ENCODE assay signal across 17 cellular contexts in the genomic region with DNA sequence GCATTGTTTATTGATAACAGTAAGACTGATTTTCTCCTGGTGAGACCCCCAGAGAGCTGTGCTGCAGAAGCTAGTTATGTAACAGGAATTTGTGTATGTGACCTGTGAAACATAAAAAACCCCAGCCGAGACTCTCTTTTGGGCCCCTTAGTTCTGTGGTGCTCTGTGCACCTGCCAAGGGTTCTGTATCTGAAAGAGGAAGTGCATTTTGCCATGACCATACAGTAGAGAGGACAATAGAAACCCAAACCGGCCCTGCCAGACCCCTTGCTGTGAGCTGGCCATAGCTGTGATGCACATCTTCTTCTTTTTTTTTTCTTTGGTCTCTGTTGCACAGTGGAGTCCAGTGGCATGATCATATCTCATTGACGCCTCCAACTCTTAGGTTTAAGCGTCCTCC. TPM values are rescaled to one million over a fixed set of nuclear protein-coding genes. Genes with fewer than 3 reads are reported as not detected.
"Had no signal": no experiment of that assay in that cellular context is flagged by ENCODE, and none has a peak within 500 bp of the region (broad histone marks: within the 10 kb centered on the region; RNA-seq: fewer than 3 reads in every experiment).

No MANE protein-coding gene starts in this region.

- H3K9me3 Mint-ChIP-seq: activated naive CD4-positive, alpha-beta T cell treated with anti-CD3 and anti-CD28 coated beads, Interleukin-2, amount 50 U/mL, for 24 hours had no signal

- H3K27ac ChIP-seq: lower lobe of right lung, parathyroid adenoma had no signal

- H3K79me2 ChIP-seq: parathyroid adenoma had no signal

- H3K9ac ChIP-seq: parathyroid adenoma had no signal

- H3K4me1 ChIP-seq: lower lobe of right lung, parathyroid adenoma had no signal

- FAIRE-seq: urothelium cell line had no signal

- H3K27ac Mint-ChIP-seq: activated naive CD4-positive, alpha-beta T cell treated with anti-CD3 and anti-CD28 coated beads, Interleukin-2, amount 50 U/mL, for 24 hours; endodermal cell had no signal

- H3K4me1 Mint-ChIP-seq: endodermal cell had no signal

- H3K9me3 ChIP-seq: lower lobe of right lung had no signal

- H3K4me3 ChIP-seq: lower lobe of right lung had no signal

- H3K4me3 Mint-ChIP-seq: activated naive CD4-positive, alpha-beta T cell treated with anti-CD3 and anti-CD28 coated beads, Interleukin-2, amount 50 U/mL, for 24 hours; endodermal cell had no signal

- ATAC-seq: lower lobe of right lung had no signal

- H3K27me3 Mint-ChIP-seq: activated naive CD4-positive, alpha-beta T cell treated with anti-CD3 and anti-CD28 coated beads, Interleukin-2, amount 50 U/mL, for 24 hours had no signal

- H3K36me3 ChIP-seq: lower lobe of right lung had no signal

- H2AFZ ChIP-seq: parathyroid adenoma had no signal

- DNase-seq: activated CD4-positive, alpha-beta T cell treated with anti-CD3 and anti-CD28 coated beads, Interleukin-2, amount 50 U/mL, for 1 hour; activated CD4-positive, CD25-positive, alpha-beta regulatory T cell; amygdala; dermis blood vessel endothelial cell; endodermal cell; erythroblast; hypothalamus; lower lobe of right lung; midbrain; retina; stimulated activated CD4-positive, alpha-beta T cell treated with anti-CD3 and anti-CD28 coated beads, Interleukin-4, amount 100 ng/mL, for 4 hours had no signal

RNA-seq across cellular contexts. Expression of a gene that starts 31.4 kb away (rescaled TPM):
- total RNA-seq: activated CD8-positive, alpha-beta memory T cell treated with anti-CD3 and anti-CD28 coated beads for 36 hours; cerebellum; dermis blood vessel endothelial cell; endodermal cell; glomerular endothelial cell; lower lobe of right lung had no signal

RNA-seq across cellular contexts. Expression of a gene that starts 38.1 kb away (rescaled TPM):
- total RNA-seq: endodermal cell had no signal
